In the genomic region with DNA sequence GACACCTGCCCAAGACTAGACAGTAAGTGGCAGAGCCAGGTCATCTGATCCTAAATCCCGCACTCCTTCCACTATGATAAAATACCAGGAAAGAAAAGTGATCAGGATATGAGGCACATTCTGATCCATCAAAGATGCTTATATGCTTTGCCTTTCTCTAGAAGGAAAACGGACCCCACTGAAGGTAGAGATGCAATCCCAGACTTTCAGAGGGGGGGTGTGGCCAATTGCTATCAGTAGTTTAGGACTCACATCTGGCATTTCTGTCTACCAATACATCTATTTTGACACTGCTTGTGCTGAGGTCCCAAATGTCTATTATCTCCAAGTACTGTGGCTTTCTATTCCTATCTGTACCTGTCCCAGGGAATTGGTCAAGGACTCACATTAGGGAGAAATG, we compare ENCODE assay signal across 8 cellular contexts. TPM values are rescaled to one million over a fixed set of nuclear protein-coding genes. Genes with fewer than 3 reads are reported as not detected.
A peak's percentile ranks its signal among the peaks of the same experiment; 100 is the strongest.
DNase-seq lines count a peak whose midpoint lies in the region; ATAC-seq, FAIRE-seq and TF ChIP-seq lines count a peak whose summit lies in the region.

No MANE protein-coding gene starts in this region.

- H3K4me2 ChIP-seq in keratinocyte (ENCODE audit: control insufficient read depth, extremely low read depth, insufficient read depth, low read depth, low read length) = peak overlapping the region; percentile 93

- TF ChIP-seq CTCF in keratinocyte (optimal IDR thresholded peaks at IDR 0.05 in 1 of 3, IDR thresholded peaks at IDR 0.05 in 1 of 3, conservative IDR thresholded peaks at IDR 0.05 in 1 of 3; ENCODE audit: extremely low read depth in 1 of 3, insufficient read depth in 2 of 3, low read length in 3 of 3) (no peak), suprapubic skin (IDR thresholded peaks at IDR 0.05) (no peak)

- H3K9me3 ChIP-seq in keratinocyte (ENCODE audit: control insufficient read depth, low read depth, low read length) (peaks cover 2% of the 10 kb centered on the region), suprapubic skin (no peaks in the 10 kb centered on the region)

- H3K36me3 ChIP-seq in keratinocyte (ENCODE audit: control insufficient read depth in 2 of 2, extremely low read depth in 1 of 2, insufficient read depth in 2 of 2, low read length in 2 of 2) (peaks cover 12 to 15% of the 10 kb centered on the region in 2 experiments), suprapubic skin (no peaks in the 10 kb centered on the region)

- H3K9me1 ChIP-seq in keratinocyte (ENCODE audit: control insufficient read depth, extremely low read depth, insufficient read depth, low read length) = peaks cover 3% of the 10 kb centered on the region

- no peak overlapping the region for H2AFZ ChIP-seq in keratinocyte (ENCODE audit: control insufficient read depth, low read length)

- H3K4me3 ChIP-seq in keratinocyte (ENCODE audit: control insufficient read depth in 2 of 3, extremely low read depth in 1 of 3, insufficient read depth in 2 of 3, low read depth in 1 of 3, low read length in 3 of 3) (peak overlapping the region; percentile 66 to 96 (median 91)), suprapubic skin (peak overlapping the region; percentile 97)

- no peak for TF ChIP-seq EP300 in suprapubic skin (IDR thresholded peaks at IDR 0.05)

- H3K27ac ChIP-seq in keratinocyte (ENCODE audit: control insufficient read depth, insufficient read depth, low read length) (no peak overlapping the region), suprapubic skin (no peak overlapping the region)

- peaks cover 69% of the 10 kb centered on the region for H3K79me2 ChIP-seq in keratinocyte (ENCODE audit: control insufficient read depth, insufficient read depth, low read length)

- no peaks in the 10 kb centered on the region for H3K9me3 Mint-ChIP-seq in activated CD4-positive, alpha-beta T cell treated with anti-CD3 and anti-CD28 coated beads for 36 hours (ENCODE audit: low read depth)
- H3K9me3 Mint-ChIP-seq in activated T-helper 2 cell treated with anti-CD3 and anti-CD28 coated beads, Interferon-gamma antibody, Interleukin-2, Interleukin-4, amounts not matched to agents 10 μg/mL and 5 μg/mL and 100 μg/mL, durations not matched to agents 14 hours and 24 hours and 36 hours = no peaks in the 10 kb centered on the region

- peak overlapping the region; percentile 91 for H3K4me3 Mint-ChIP-seq in activated CD4-positive, alpha-beta T cell treated with anti-CD3 and anti-CD28 coated beads for 36 hours
- H3K4me3 Mint-ChIP-seq in activated T-helper 2 cell treated with anti-CD3 and anti-CD28 coated beads, Interferon-gamma antibody, Interleukin-2, Interleukin-4, amounts not matched to agents 10 μg/mL and 5 μg/mL and 100 μg/mL, durations not matched to agents 14 hours and 24 hours and 36 hours (ENCODE audit: low read depth) = peak overlapping the region; percentile 99

- H3K27ac Mint-ChIP-seq in activated CD4-positive, alpha-beta T cell treated with anti-CD3 and anti-CD28 coated beads for 36 hours = peak overlapping the region; percentile 95
- no peak overlapping the region for H3K27ac Mint-ChIP-seq in activated T-helper 2 cell treated with anti-CD3 and anti-CD28 coated beads, Interferon-gamma antibody, Interleukin-2, Interleukin-4, amounts not matched to agents 10 μg/mL and 5 μg/mL and 100 μg/mL, durations not matched to agents 14 hours and 24 hours and 36 hours

- WGBS in suprapubic skin = 39% methylated on average over 2 of the region's 2 CpGs

- POLR2A ChIA-PET in activated CD4-positive, alpha-beta T cell treated with anti-CD3 and anti-CD28 coated beads for 36 hours (lab: Charles Lee) = interaction anchor here (3.5 kb wide), 1 partner anchor 9 kb away, joined by 21 read pairs; no protein-coding TSS in a partner anchor

- no peak for ATAC-seq in activated CD4-positive, alpha-beta T cell treated with anti-CD3 and anti-CD28 coated beads for 36 hours
- ATAC-seq in HG02642 (IDR thresholded peaks at IDR 0.05; ENCODE audit: poor library complexity, unreplicated experiment) = no peak

- peak overlapping the region; percentile 98 for H3K9ac ChIP-seq in keratinocyte (ENCODE audit: control insufficient read depth, extremely low read depth, insufficient read depth, low read length)

- peaks cover 40% of the 10 kb centered on the region for H3K36me3 Mint-ChIP-seq in activated CD4-positive, alpha-beta T cell treated with anti-CD3 and anti-CD28 coated beads for 36 hours (ENCODE audit: low read depth)
- peaks cover 53% of the 10 kb centered on the region for H3K36me3 Mint-ChIP-seq in activated T-helper 2 cell treated with anti-CD3 and anti-CD28 coated beads, Interferon-gamma antibody, Interleukin-2, Interleukin-4, amounts not matched to agents 10 μg/mL and 5 μg/mL and 100 μg/mL, durations not matched to agents 14 hours and 24 hours and 36 hours (ENCODE audit: low read depth)

- CTCF ChIA-PET in activated CD4-positive, alpha-beta T cell treated with anti-CD3 and anti-CD28 coated beads for 36 hours (lab: Charles Lee) = interaction anchor here (1.2 to 2.2 kb wide), 2 partner anchors 11 to 14 kb away, joined by 3 to 8 read pairs; no protein-coding TSS in a partner anchor

- no peak for FAIRE-seq in keratinocyte (lab: Jason Lieb, UNC)

- no peaks in the 10 kb centered on the region for H4K20me1 ChIP-seq in keratinocyte (ENCODE audit: control insufficient read depth, extremely low read depth, insufficient read depth, low read length)

- intact Hi-C loops in activated CD4-positive, alpha-beta T cell treated with anti-CD3 and anti-CD28 coated beads for 36 hours (cut with DNase I, micrococcal nuclease) = no loop called here
- intact Hi-C loops in activated T-helper 2 cell treated with anti-CD3 and anti-CD28 coated beads, Interferon-gamma antibody, Interleukin-2, Interleukin-4, amounts not matched to agents 10 μg/mL and 5 μg/mL and 100 μg/mL, durations not matched to agents 14 hours and 24 hours and 36 hours (cut with micrococcal nuclease) = no loop called here

- no peak for DNase-seq in activated CD4-positive, alpha-beta T cell treated with anti-CD3 and anti-CD28 coated beads for 36 hours
- DNase-seq in activated CD4-positive, alpha-beta T cell treated with anti-CD3 and anti-CD28 coated beads, Interleukin-2, amount 50 U/mL, for 1 hour = no peak
- DNase-seq in activated T-helper 2 cell treated with anti-CD3 and anti-CD28 coated beads, Interferon-gamma antibody, Interleukin-2, Interleukin-4, amounts not matched to agents 10 μg/mL and 5 μg/mL and 100 μg/mL, durations not matched to agents 14 hours and 24 hours and 36 hours (ENCODE audit: low spot score) = no peak
- DNase-seq in keratinocyte (ENCODE audit: low read depth, low spot score) = no peak
- DNase-seq in suprapubic skin (ENCODE audit: low spot score in 2 of 2) = peak in 1 of 2 donors; percentile 8
- no peak for DNase-seq in medulla oblongata (ENCODE audit: extremely low spot score)
- no peak for DNase-seq in foreskin melanocyte

- H3K4me1 ChIP-seq in keratinocyte (ENCODE audit: control insufficient read depth, extremely low read depth, insufficient read depth, low read length) (peaks cover 20% of the 10 kb centered on the region), suprapubic skin (peaks cover 65% of the 10 kb centered on the region)

- H3K27me3 ChIP-seq in keratinocyte (ENCODE audit: control insufficient read depth, extremely low read depth, insufficient read depth, low read length) = no peaks in the 10 kb centered on the region
- no peaks in the 10 kb centered on the region for H3K27me3 ChIP-seq in suprapubic skin

- H3K4me1 Mint-ChIP-seq in activated CD4-positive, alpha-beta T cell treated with anti-CD3 and anti-CD28 coated beads for 36 hours = peaks cover 51% of the 10 kb centered on the region
- H3K4me1 Mint-ChIP-seq in activated T-helper 2 cell treated with anti-CD3 and anti-CD28 coated beads, Interferon-gamma antibody, Interleukin-2, Interleukin-4, amounts not matched to agents 10 μg/mL and 5 μg/mL and 100 μg/mL, durations not matched to agents 14 hours and 24 hours and 36 hours (ENCODE audit: low read depth) = peaks cover 52% of the 10 kb centered on the region

- dilution Hi-C loops in keratinocyte (cut with MboI; ENCODE audit: extremely low pct_ligation_motif_present, low sequenced_read_pairs) = no loop called here

- no peaks in the 10 kb centered on the region for H3K27me3 Mint-ChIP-seq in activated CD4-positive, alpha-beta T cell treated with anti-CD3 and anti-CD28 coated beads for 36 hours
- H3K27me3 Mint-ChIP-seq in activated T-helper 2 cell treated with anti-CD3 and anti-CD28 coated beads, Interferon-gamma antibody, Interleukin-2, Interleukin-4, amounts not matched to agents 10 μg/mL and 5 μg/mL and 100 μg/mL, durations not matched to agents 14 hours and 24 hours and 36 hours (ENCODE audit: low read depth) = no peaks in the 10 kb centered on the region

- no peak for TF ChIP-seq POLR2A in suprapubic skin (IDR thresholded peaks at IDR 0.05)

RNA-seq across cellular contexts. Expression of a gene that starts 1.7 kb away (rescaled TPM):
- 10 to 100 TPM; 10.4 to 13.1 TPM for total RNA-seq in activated CD4-positive, alpha-beta T cell treated with anti-CD3 and anti-CD28 coated beads for 36 hours
- total RNA-seq in activated T-helper 2 cell treated with anti-CD3 and anti-CD28 coated beads, Interferon-gamma antibody, Interleukin-2, Interleukin-4, amounts not matched to agents 10 μg/mL and 5 μg/mL and 100 μg/mL, durations not matched to agents 14 hours and 24 hours and 36 hours = 15.5 and 16.9 TPM in 2 replicates
- polyA plus RNA-seq in keratinocyte = 4.3 to 7.7 TPM (median 7.5 TPM) in 3 replicates
- 3.3 TPM for polyA plus RNA-seq in keratinocyte (2011; ENCODE audit: low read depth)
- 2.4 and 3.4 TPM in 2 replicates for polyA plus RNA-seq in keratinocyte (2011; cell fraction: cytosol; rRNA removed)
- 20.3 and 23.5 TPM in 2 replicates for polyA plus RNA-seq in keratinocyte (2011; cell fraction: nucleus; rRNA removed)
- polyA plus RNA-seq in keratinocyte (2012; ENCODE audit: low replicate concordance) = 4.2 and 5.7 TPM in 2 replicates
- 1.9 to 12.9 TPM (median 3.9 TPM) in 3 replicates for polyA minus RNA-seq in keratinocyte
- 5.4 TPM for polyA minus RNA-seq in keratinocyte (2011; cell fraction: cytosol; rRNA and poly(A)+ RNA removed)
- 3.5 and 7.0 TPM in 2 replicates for polyA minus RNA-seq in keratinocyte (2011; cell fraction: nucleus; rRNA and poly(A)+ RNA removed)
- total RNA-seq in suprapubic skin = 10 to 100 TPM in 2 of 4 donors, 1 to 10 TPM in 2; 6.7 to 15.4 (median 10.1) TPM

RNA-seq across cellular contexts. Expression of a gene that starts 15.6 kb away (rescaled TPM):
- total RNA-seq in activated CD4-positive, alpha-beta T cell treated with anti-CD3 and anti-CD28 coated beads for 36 hours = 1,000 to 10,000 TPM; 2,724 to 3,901 TPM
- 2,110 and 2,123 TPM in 2 replicates for total RNA-seq in activated T-helper 2 cell treated with anti-CD3 and anti-CD28 coated beads, Interferon-gamma antibody, Interleukin-2, Interleukin-4, amounts not matched to agents 10 μg/mL and 5 μg/mL and 100 μg/mL, durations not matched to agents 14 hours and 24 hours and 36 hours
- 3,291 to 4,197 TPM (median 3,883 TPM) in 3 replicates for polyA plus RNA-seq in keratinocyte
- 6,866 TPM for polyA plus RNA-seq in keratinocyte (2011; ENCODE audit: low read depth)
- 3,208 and 4,094 TPM in 2 replicates for polyA plus RNA-seq in keratinocyte (2011; cell fraction: cytosol; rRNA removed)
- polyA plus RNA-seq in keratinocyte (2011; cell fraction: nucleus; rRNA removed) = 1,292 and 1,405 TPM in 2 replicates
- polyA plus RNA-seq in keratinocyte (2012; ENCODE audit: low replicate concordance) = 2,997 and 3,266 TPM in 2 replicates
- polyA minus RNA-seq in keratinocyte = 6,396 to 10,268 TPM (median 9,173 TPM) in 3 replicates
- polyA minus RNA-seq in keratinocyte (2011; cell fraction: cytosol; rRNA and poly(A)+ RNA removed) = 5,229 TPM
- polyA minus RNA-seq in keratinocyte (2011; cell fraction: nucleus; rRNA and poly(A)+ RNA removed) = 1,104 and 1,134 TPM in 2 replicates
- 1,000 to 10,000 TPM; 2,440 to 4,496 (median 3,996) TPM for total RNA-seq in suprapubic skin

RNA-seq across cellular contexts. Expression of a gene that starts 36.2 kb away (rescaled TPM):
- 10 to 100 TPM; 27.0 to 30.7 TPM for total RNA-seq in activated CD4-positive, alpha-beta T cell treated with anti-CD3 and anti-CD28 coated beads for 36 hours
- total RNA-seq in activated T-helper 2 cell treated with anti-CD3 and anti-CD28 coated beads, Interferon-gamma antibody, Interleukin-2, Interleukin-4, amounts not matched to agents 10 μg/mL and 5 μg/mL and 100 μg/mL, durations not matched to agents 14 hours and 24 hours and 36 hours = 32.2 and 33.0 TPM in 2 replicates
- 11.8 to 14.1 TPM (median 13.4 TPM) in 3 replicates for polyA plus RNA-seq in keratinocyte
- polyA plus RNA-seq in keratinocyte (2011; ENCODE audit: low read depth) = 6.8 TPM
- polyA plus RNA-seq in keratinocyte (2011; cell fraction: cytosol; rRNA removed) = 9.2 and 12.8 TPM in 2 replicates
- polyA plus RNA-seq in keratinocyte (2011; cell fraction: nucleus; rRNA removed) = 40.3 and 44.3 TPM in 2 replicates
- 12.2 and 19.8 TPM in 2 replicates for polyA plus RNA-seq in keratinocyte (2012; ENCODE audit: low replicate concordance)
- polyA minus RNA-seq in keratinocyte = 5.2 to 10.3 TPM (median 5.3 TPM) in 3 replicates
- polyA minus RNA-seq in keratinocyte (2011; cell fraction: cytosol; rRNA and poly(A)+ RNA removed) = 12.5 TPM
- polyA minus RNA-seq in keratinocyte (2011; cell fraction: nucleus; rRNA and poly(A)+ RNA removed) = 11.0 and 11.1 TPM in 2 replicates
- total RNA-seq in suprapubic skin = 10 to 100 TPM; 13.3 to 23.3 (median 16.2) TPM

RNA-seq across cellular contexts. Expression of a gene that starts 54.3 kb away (rescaled TPM):
- total RNA-seq in activated CD4-positive, alpha-beta T cell treated with anti-CD3 and anti-CD28 coated beads for 36 hours = 1 to 10 TPM; 1.4 to 1.6 TPM
- total RNA-seq in activated T-helper 2 cell treated with anti-CD3 and anti-CD28 coated beads, Interferon-gamma antibody, Interleukin-2, Interleukin-4, amounts not matched to agents 10 μg/mL and 5 μg/mL and 100 μg/mL, durations not matched to agents 14 hours and 24 hours and 36 hours = 3.9 and 4.8 TPM in 2 replicates
- polyA plus RNA-seq in keratinocyte = 21.7 to 27.6 TPM (median 22.4 TPM) in 3 replicates
- 8.8 TPM for polyA plus RNA-seq in keratinocyte (2011; ENCODE audit: low read depth)
- 20.1 and 22.0 TPM in 2 replicates for polyA plus RNA-seq in keratinocyte (2011; cell fraction: cytosol; rRNA removed)
- 28.5 and 29.7 TPM in 2 replicates for polyA plus RNA-seq in keratinocyte (2011; cell fraction: nucleus; rRNA removed)
- 16.7 and 25.6 TPM in 2 replicates for polyA plus RNA-seq in keratinocyte (2012; ENCODE audit: low replicate concordance)
- 7.2 to 10.6 TPM (median 8.1 TPM) in 3 replicates for polyA minus RNA-seq in keratinocyte
- polyA minus RNA-seq in keratinocyte (2011; cell fraction: cytosol; rRNA and poly(A)+ RNA removed) = 15.7 TPM
- 7.7 and 9.9 TPM in 2 replicates for polyA minus RNA-seq in keratinocyte (2011; cell fraction: nucleus; rRNA and poly(A)+ RNA removed)
- 10 to 100 TPM; 52.0 to 79.0 (median 69.4) TPM for total RNA-seq in suprapubic skin
